11 cellular contexts compared by ENCODE assay signal in genomic region chr3:149479621-149480325, GRCh38. TPM values are rescaled to one million over a fixed set of nuclear protein-coding genes. Genes with fewer than 3 reads are reported as not detected.
DNase-seq lines count a peak whose midpoint lies in the region; ATAC-seq and TF ChIP-seq lines count a peak whose summit lies in the region.
"Had no signal": no experiment of that assay in that cellular context is flagged by ENCODE, and none has a peak within 500 bp of the region (broad histone marks: within the 10 kb centered on the region; RNA-seq: fewer than 3 reads in every experiment).

No MANE protein-coding gene starts in this region.

- no peaks in the 10 kb centered on the region for H3K36me3 ChIP-seq in endodermal cell (ENCODE audit: control insufficient read depth, insufficient read depth, low read length)
- H3K36me3 ChIP-seq in mesodermal cell (ENCODE audit: control insufficient read depth, insufficient read depth, low read length): no peaks in the 10 kb centered on the region
- no peaks in the 10 kb centered on the region for H3K36me3 ChIP-seq in aorta (ENCODE audit: control insufficient read depth in 1 of 2, insufficient read depth in 2 of 2, low read length in 1 of 2)

- peaks cover 8% of the 10 kb centered on the region for H3K4me1 Mint-ChIP-seq in endodermal cell
- H3K4me1 Mint-ChIP-seq in naive thymus-derived CD8-positive, alpha-beta T cell: peaks cover 0 to 3% (median 0%) of the 10 kb centered on the region in 4 donors
- H3K4me1 Mint-ChIP-seq in T-cell: no peaks in the 10 kb centered on the region

- POLR2A ChIA-PET in naive thymus-derived CD8-positive, alpha-beta T cell (lab: Charles Lee): no interaction called here
- POLR2A ChIA-PET in T-cell (lab: Charles Lee): no interaction called here

- H3K27me3 ChIP-seq in endodermal cell (ENCODE audit: control insufficient read depth, insufficient read depth, low read length, poor library complexity, severe bottlenecking) (no peaks in the 10 kb centered on the region), aorta (ENCODE audit: control insufficient read depth in 1 of 2, insufficient read depth in 2 of 2, low read length in 1 of 2) (no peaks in the 10 kb centered on the region)

- H3K4me3 Mint-ChIP-seq in endodermal cell (no peak overlapping the region), T-cell (no peak overlapping the region)
- H3K4me3 Mint-ChIP-seq in naive thymus-derived CD8-positive, alpha-beta T cell: no peak overlapping the region
- H3K4me3 Mint-ChIP-seq: activated T-cell treated with anti-CD3 and anti-CD28 coated beads, Interleukin-2, amount 50 U/mL, for 4 hours had no signal

- H3K9me3 ChIP-seq in endodermal cell (ENCODE audit: control insufficient read depth, low read length): no peaks in the 10 kb centered on the region
- H3K9me3 ChIP-seq in mesodermal cell (ENCODE audit: control insufficient read depth, low read length): no peaks in the 10 kb centered on the region
- no peaks in the 10 kb centered on the region for H3K9me3 ChIP-seq in aorta (ENCODE audit: control insufficient read depth, low read length)

- H3K27ac ChIP-seq in endodermal cell (ENCODE audit: low read depth, low read length): no peak overlapping the region
- H3K27ac ChIP-seq in mesodermal cell (ENCODE audit: low read depth, low read length, severe bottlenecking): peak overlapping the region; percentile 54
- peak overlapping the region in 1 of 2 donors; percentile 41 for H3K27ac ChIP-seq in aorta (ENCODE audit: low read depth in 1 of 2, low read length in 2 of 2)

- H3K27ac Mint-ChIP-seq in endodermal cell (peak overlapping the region; percentile 19), T-cell (no peak overlapping the region)
- no peak overlapping the region for H3K27ac Mint-ChIP-seq in naive thymus-derived CD8-positive, alpha-beta T cell

- CTCF ChIA-PET in T-cell (lab: Charles Lee): no interaction called here

- DNase-seq in NCI-H146 (lab: John Stamatoyannopoulos, UW) (peak; percentile 20), NCI-H146 treated with DMSO at 0.1 percent for 48 hours (lab: John Stamatoyannopoulos, UW; ENCODE audit: unreplicated experiment) (no peak), endodermal cell (no peak), aorta (no peak), T-cell (no peak), GM19240 (ENCODE audit: insufficient read length, low spot score) (no peak)
- DNase-seq in naive thymus-derived CD8-positive, alpha-beta T cell: no peak
- DNase-seq: activated T-cell treated with anti-CD3 and anti-CD28 coated beads, Interleukin-2, amount 50 U/mL, for 4 hours had no signal

- H3K36me3 Mint-ChIP-seq in endodermal cell (ENCODE audit: low read depth): no peaks in the 10 kb centered on the region
- no peaks in the 10 kb centered on the region for H3K36me3 Mint-ChIP-seq in naive thymus-derived CD8-positive, alpha-beta T cell
- H3K36me3 Mint-ChIP-seq in T-cell: no peaks in the 10 kb centered on the region

- WGBS in endodermal cell (ENCODE audit: insufficient coverage in 1 of 2, insufficient read length in 1 of 2), 2 experiments: 88 to 90% methylated on average over 12 to 14 of the region's 14 CpGs
- WGBS in mesodermal cell (ENCODE audit: insufficient coverage in 2 of 2), 2 experiments: 90% methylated on average over 12 to 13 of the region's 14 CpGs
- 51 to 61% methylated on average over 14 of the region's 14 CpGs for WGBS in aorta, 2 donors

- H3K4me3 ChIP-seq in endodermal cell (ENCODE audit: low read length) (no peak overlapping the region), mesodermal cell (ENCODE audit: extremely low read depth, insufficient read depth, low read length, poor library complexity, severe bottlenecking) (no peak overlapping the region), aorta (ENCODE audit: low read length in 2 of 2) (no peak overlapping the region)

- H3K9ac ChIP-seq in endodermal cell (ENCODE audit: extremely low read depth, low read length, poor library complexity, severe bottlenecking): no peak overlapping the region

- intact Hi-C loops in aorta (cut with DNase I): loop anchor here (2.0 to 10.0 kb wide), 6 partner anchors 87 to 505 kb away; partner anchors contain the start of gene HPS3 (in 1 of the 2)

- ATAC-seq in aorta (ENCODE audit: low FRiP score) (peak; percentile 67), T-cell (replicated peaks in 1 of 4) (no peak)
- ATAC-seq in naive thymus-derived CD8-positive, alpha-beta T cell: no peak

- peak; percentile 28 for TF ChIP-seq CTCF in endodermal cell (conservative IDR thresholded peaks at IDR 0.05)

- H3K9me3 Mint-ChIP-seq in endodermal cell: no peaks in the 10 kb centered on the region
- no peaks in the 10 kb centered on the region for H3K9me3 Mint-ChIP-seq in naive thymus-derived CD8-positive, alpha-beta T cell
- H3K9me3 Mint-ChIP-seq in T-cell: no peaks in the 10 kb centered on the region
- H3K9me3 Mint-ChIP-seq: activated T-cell treated with anti-CD3 and anti-CD28 coated beads, Interleukin-2, amount 50 U/mL, for 4 hours had no signal

- H3K4me1 ChIP-seq in endodermal cell (ENCODE audit: control insufficient read depth, insufficient read depth, low read length) (no peaks in the 10 kb centered on the region), mesodermal cell (ENCODE audit: control insufficient read depth, insufficient read depth, low read length, poor library complexity, severe bottlenecking) (peaks cover 12% of the 10 kb centered on the region), aorta (ENCODE audit: control insufficient read depth in 1 of 2, insufficient read depth in 2 of 2, low read length in 2 of 2) (no peaks in the 10 kb centered on the region)

- no peaks in the 10 kb centered on the region for H3K27me3 Mint-ChIP-seq in endodermal cell (ENCODE audit: insufficient read depth)
- peaks cover 0 to 14% (median 3%) of the 10 kb centered on the region in 5 donors for H3K27me3 Mint-ChIP-seq in naive thymus-derived CD8-positive, alpha-beta T cell
- peaks cover 6 to 8% of the 10 kb centered on the region in 2 donors for H3K27me3 Mint-ChIP-seq in T-cell

RNA-seq across cellular contexts. Expression of gene TM4SF4, which starts 5.3 kb away (rescaled TPM):
- total RNA-seq in endodermal cell: not detected
- not detected for polyA plus RNA-seq in endodermal cell (2013, experiment 1 of 2)
- not detected for polyA plus RNA-seq in endodermal cell (2013, experiment 2 of 2)
- polyA plus RNA-seq in mesodermal cell (2013, experiment 1 of 2): not detected
- not detected for polyA plus RNA-seq in mesodermal cell (2013, experiment 2 of 2)
- total RNA-seq in aorta: not detected
- polyA plus RNA-seq in aorta: 10 to 100 TPM in 1 of 2 donors, under 1 TPM in 1; 0.20 to 83.4 TPM
- total RNA-seq in naive thymus-derived CD8-positive, alpha-beta T cell: not detected
- polyA plus RNA-seq in naive thymus-derived CD8-positive, alpha-beta T cell: not detected
- total RNA-seq in T-cell: 1 to 10 TPM in 1 of 5 donors, under 1 TPM in 2, not detected in 2; 0.85 to 1.1 (median 0.86) TPM
- total RNA-seq: A673; T-helper 2 cell treated with Interferon-gamma antibody and Interleukin-4, amounts not matched to agents 100 ng/mL and 5 ng/mL, for 36 hours had no signal
